In genomic region chr4:161554372-161554990, GRCh38 we compare ENCODE assay signal across 13 cellular contexts.
DNase-seq lines count a peak whose midpoint lies in the region; ATAC-seq and TF ChIP-seq lines count a peak whose summit lies in the region.
"Had no signal": no experiment of that assay in that cellular context is flagged by ENCODE, and none has a peak within 500 bp of the region (broad histone marks: within the 10 kb centered on the region; RNA-seq: fewer than 3 reads in every experiment).

No MANE protein-coding gene starts in this region.

- TF ChIP-seq CTCF in right lobe of liver (IDR thresholded peaks at IDR 0.05) = no peak

- TF ChIP-seq POLR2A in right lobe of liver (IDR thresholded peaks at IDR 0.05) = no peak

- 37% methylated on average over 5 of the region's 5 CpGs for WGBS in right lobe of liver (ENCODE audit: insufficient coverage, low coverage, low lambda C conversion rate, missing lambda C conversion rate)

- H3K4me1 ChIP-seq in neuron (ENCODE audit: insufficient read depth, low read length) (peaks cover 13% of the 10 kb centered on the region), right lobe of liver (no peaks in the 10 kb centered on the region)
- H3K4me1 ChIP-seq: ascending aorta, Caco-2 had no signal

- DNase-seq in NCI-H1417 treated with DMSO at 0.1 percent for 48 hours (lab: John Stamatoyannopoulos, UW) (peak; percentile 9), dedifferentiated amniotic fluid mesenchymal stem cell (ENCODE audit: extremely low spot score) (peak; percentile 36), right lobe of liver (no peak), T-helper 2 cell (no peak)
- DNase-seq: Caco-2, NCI-H526 treated with DMSO at 0.1 percent for 48 hours, right cardiac atrium had no signal

- H3K27me3 ChIP-seq in neuron (ENCODE audit: insufficient read depth, low read length) (no peaks in the 10 kb centered on the region), right lobe of liver (no peaks in the 10 kb centered on the region)
- H3K27me3 ChIP-seq: ascending aorta had no signal

- no peaks in the 10 kb centered on the region for H3K36me3 ChIP-seq in neuron (ENCODE audit: insufficient read depth, low read length)
- no peaks in the 10 kb centered on the region for H3K36me3 ChIP-seq in right lobe of liver
- H3K36me3 ChIP-seq: ascending aorta had no signal

- intact Hi-C loops in right lobe of liver (cut with DNase I) = no loop called here

- H3K4me3 ChIP-seq in neuron (ENCODE audit: low read length) (peak overlapping the region; percentile 4), right lobe of liver (no peak overlapping the region)
- H3K4me3 ChIP-seq: ascending aorta, lung had no signal

- no peaks in the 10 kb centered on the region for H3K9me3 ChIP-seq in neuron (ENCODE audit: low read length)
- H3K9me3 ChIP-seq in right lobe of liver = no peaks in the 10 kb centered on the region
- H3K9me3 ChIP-seq: ascending aorta, Caco-2 had no signal

- ATAC-seq in GM18868 (IDR thresholded peaks at IDR 0.05; ENCODE audit: unreplicated experiment) (peak; percentile 41), right lobe of liver (no peak), HG03175 (IDR thresholded peaks at IDR 0.05; ENCODE audit: unreplicated experiment) (no peak), GM19463 (IDR thresholded peaks at IDR 0.05; ENCODE audit: unreplicated experiment) (no peak)
- ATAC-seq: right cardiac atrium had no signal

- H3K27ac ChIP-seq in right lobe of liver = no peak overlapping the region
- H3K27ac ChIP-seq: ascending aorta had no signal

- peak overlapping the region; percentile 40 for H2AFZ ChIP-seq in neuron (ENCODE audit: low read depth, low read length)

Comparison
In these comparisons a context has a peak if more than half of its experiments do, and no peak if none do; other contexts are left out.
1. DNase-seq: peak in NCI-H1417 treated with DMSO at 0.1 percent for 48 hours (single experiment) and dedifferentiated amniotic fluid mesenchymal stem cell (single experiment); none in right lobe of liver (0 of 3) and T-helper 2 cell (0 of 5).